ENCODE assay signal across 1 cellular context in genomic region chr17:39715375-39716072, GRCh38.
TF ChIP-seq lines count a peak whose summit lies in the region.

No MANE protein-coding gene starts in this region.

TF ChIP-seq in K562, 482 proteins besides CTCF, POLR2A, EP300 and RAD21:
- TF ChIP-seq CBX1 (IDR thresholded peaks at IDR 0.05; ENCODE audit: low read depth) (no peak), SIN3B (IDR thresholded peaks at IDR 0.05; ENCODE audit: low read depth) (no peak), ZNF584 (CRISPR knock-in tag; IDR thresholded peaks at IDR 0.05; ENCODE audit: low read depth) (no peak), ZNF263 (CRISPR knock-in tag; IDR thresholded peaks at IDR 0.05; ENCODE audit: borderline replicate concordance) (peak; percentile 56)
- TF ChIP-seq, protein P1, sequence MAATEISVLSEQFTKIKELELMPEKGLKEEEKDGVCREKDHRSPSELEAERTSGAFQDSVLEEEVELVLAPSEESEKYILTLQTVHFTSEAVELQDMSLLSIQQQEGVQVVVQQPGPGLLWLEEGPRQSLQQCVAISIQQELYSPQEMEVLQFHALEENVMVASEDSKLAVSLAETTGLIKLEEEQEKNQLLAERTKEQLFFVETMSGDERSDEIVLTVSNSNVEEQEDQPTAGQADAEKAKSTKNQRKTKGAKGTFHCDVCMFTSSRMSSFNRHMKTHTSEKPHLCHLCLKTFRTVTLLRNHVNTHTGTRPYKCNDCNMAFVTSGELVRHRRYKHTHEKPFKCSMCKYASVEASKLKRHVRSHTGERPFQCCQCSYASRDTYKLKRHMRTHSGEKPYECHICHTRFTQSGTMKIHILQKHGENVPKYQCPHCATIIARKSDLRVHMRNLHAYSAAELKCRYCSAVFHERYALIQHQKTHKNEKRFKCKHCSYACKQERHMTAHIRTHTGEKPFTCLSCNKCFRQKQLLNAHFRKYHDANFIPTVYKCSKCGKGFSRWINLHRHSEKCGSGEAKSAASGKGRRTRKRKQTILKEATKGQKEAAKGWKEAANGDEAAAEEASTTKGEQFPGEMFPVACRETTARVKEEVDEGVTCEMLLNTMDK (IDR thresholded peaks at IDR 0.05; ENCODE audit: borderline replicate concordance, insufficient read depth, low read depth, low read length, poor library complexity, severe bottlenecking): no peak
TF ChIP-seq in K562: peak in this region for 1.
